Comparison of ENCODE assay signal across 8 cellular contexts in the genomic region with DNA sequence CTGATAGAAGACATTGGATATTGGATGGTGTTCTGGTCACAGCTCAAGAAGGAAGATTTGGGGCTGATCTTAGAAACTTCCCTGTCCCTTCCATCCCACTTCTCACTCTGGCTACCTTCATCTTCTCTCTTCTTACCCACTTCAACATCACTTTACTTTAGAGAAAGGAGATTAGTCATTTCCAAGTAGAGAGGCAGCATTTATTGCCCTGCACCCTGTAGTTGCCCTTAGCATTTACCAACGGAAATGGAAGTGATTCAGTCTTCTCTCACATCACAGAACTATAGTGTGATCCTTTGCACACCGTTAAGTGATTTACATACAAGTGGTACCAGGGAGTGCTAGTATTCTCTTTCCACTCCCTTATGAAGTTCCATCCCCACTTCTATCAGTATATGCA. TPM values are rescaled to one million over a fixed set of nuclear protein-coding genes. Genes with fewer than 3 reads are reported as not detected.
DNase-seq lines count a peak whose midpoint lies in the region; ATAC-seq and TF ChIP-seq lines count a peak whose summit lies in the region.

No MANE protein-coding gene starts in this region.

- no peaks in the 10 kb centered on the region for H3K9me3 ChIP-seq in Loucy (ENCODE audit: insufficient read depth, low read depth, low read length)
- no peaks in the 10 kb centered on the region for H3K9me3 ChIP-seq in body of pancreas
- H3K9me3 ChIP-seq in osteoblast (ENCODE audit: low read depth, low read length) = no peaks in the 10 kb centered on the region

- H3K27ac ChIP-seq in body of pancreas (peak overlapping the region; percentile 63 to 89 (median 72)), osteoblast (ENCODE audit: low read depth, low read length) (peak overlapping the region; percentile 91)

- H3K36me3 ChIP-seq in Loucy (ENCODE audit: insufficient read depth, low read length) (no peaks in the 10 kb centered on the region), body of pancreas (replicated peaks in 1 of 2; ENCODE audit: insufficient read depth in 1 of 2, low read depth in 2 of 2) (no peaks in the 10 kb centered on the region), osteoblast (ENCODE audit: insufficient read depth, low read length) (no peaks in the 10 kb centered on the region)

- H3K4me1 ChIP-seq in Loucy (ENCODE audit: insufficient read depth, low read length, poor library complexity, severe bottlenecking) (peaks cover 24% of the 10 kb centered on the region), body of pancreas (peaks cover 54% of the 10 kb centered on the region), osteoblast (ENCODE audit: insufficient read depth, low read length) (peaks cover 35% of the 10 kb centered on the region)

- H3K79me2 ChIP-seq in Loucy (ENCODE audit: insufficient read depth, low read length) (no peaks in the 10 kb centered on the region), osteoblast (ENCODE audit: insufficient read depth, low read length) (no peaks in the 10 kb centered on the region)

- DNase-seq in body of pancreas (no peak), osteoblast (ENCODE audit: insufficient read length, low spot score, missing footprints) (no peak), HEK293T (ENCODE audit: extremely low spot score) (no peak), GM19240 (ENCODE audit: insufficient read length, low spot score) (no peak), DMS 273 treated with DMSO at 0.1 percent for 48 hours (lab: John Stamatoyannopoulos, UW) (no peak)

- H3F3A ChIP-seq in Loucy (ENCODE audit: low read depth) = no peaks in the 10 kb centered on the region; the same call in 1 of the 2 replicates

- no peak for TF ChIP-seq POLR2A in body of pancreas (IDR thresholded peaks at IDR 0.05)

- TF ChIP-seq CTCF in Loucy (conservative IDR thresholded peaks at IDR 0.05; ENCODE audit: low read length) (no peak), body of pancreas (IDR thresholded peaks at IDR 0.05) (no peak), osteoblast (IDR thresholded peaks at IDR 0.05; ENCODE audit: extremely low read depth, low read depth, low read length) (no peak)

- no peaks in the 10 kb centered on the region for H3K27me3 ChIP-seq in Loucy (ENCODE audit: insufficient read depth, low read length, poor library complexity, severe bottlenecking)
- no peaks in the 10 kb centered on the region for H3K27me3 ChIP-seq in body of pancreas
- H3K27me3 ChIP-seq in osteoblast (ENCODE audit: insufficient read depth, low read length) = no peaks in the 10 kb centered on the region

- peak overlapping the region; percentile 36 for H3K4me2 ChIP-seq in Loucy (ENCODE audit: low read depth, low read length, poor library complexity, severe bottlenecking)
- peak overlapping the region; percentile 59 for H3K4me2 ChIP-seq in osteoblast (ENCODE audit: insufficient read depth, low read length)

- H3K9ac ChIP-seq in Loucy (ENCODE audit: low read depth, low read length, poor library complexity, severe bottlenecking) = no peak overlapping the region

- ATAC-seq in GM19023 (IDR thresholded peaks at IDR 0.05; ENCODE audit: unreplicated experiment) = peak; percentile 27
- ATAC-seq in body of pancreas = no peak
- ATAC-seq in GM18502 (IDR thresholded peaks at IDR 0.05; ENCODE audit: poor library complexity, unreplicated experiment) = no peak

- 60 to 71% methylated on average over 2 of the region's 2 CpGs for WGBS in body of pancreas, 2 donors

- intact Hi-C loops in body of pancreas (cut with DNase I) = no loop called here

- no peaks in the 10 kb centered on the region for H4K20me1 ChIP-seq in Loucy (ENCODE audit: insufficient read depth, low read length, poor library complexity, severe bottlenecking)
- no peaks in the 10 kb centered on the region for H4K20me1 ChIP-seq in osteoblast (ENCODE audit: insufficient read depth, low read length)

- CTCF ChIA-PET in HEK293T (lab: Yijun Ruan, JAX) = no interaction called here

- H3K4me3 ChIP-seq in Loucy (ENCODE audit: low read length, poor library complexity, severe bottlenecking) = no peak overlapping the region
- H3K4me3 ChIP-seq in body of pancreas = no peak overlapping the region
- H3K4me3 ChIP-seq in osteoblast (ENCODE audit: insufficient read depth, low read length) = no peak overlapping the region

- no peak overlapping the region for H2AFZ ChIP-seq in Loucy (ENCODE audit: low read length)
- H2AFZ ChIP-seq in osteoblast (ENCODE audit: low read length) = no peak overlapping the region

- POLR2A ChIA-PET in HEK293T (lab: Yijun Ruan, JAX) = no interaction called here

- no peaks in the 10 kb centered on the region for H3K9me2 ChIP-seq in Loucy (replicated peaks; ENCODE audit: low read depth, low read length)

TF ChIP-seq in HEK293T, 16 proteins besides CTCF, POLR2A, EP300 and RAD21:
- TF ChIP-seq L3MBTL2 (conservative IDR thresholded peaks at IDR 0.05) = no peak
- TF ChIP-seq NFRKB (IDR thresholded peaks at IDR 0.05) = no peak
- no peak for TF ChIP-seq LEF1 (IDR thresholded peaks at IDR 0.05; ENCODE audit: borderline replicate concordance)
- no peak for TF ChIP-seq BHLHE40 (IDR thresholded peaks at IDR 0.05; ENCODE audit: borderline replicate concordance)
- TF ChIP-seq FOXA1 (IDR thresholded peaks at IDR 0.05) = no peak
- TF ChIP-seq CTBP1 (IDR thresholded peaks at IDR 0.05; ENCODE audit: borderline replicate concordance) = no peak
- TF ChIP-seq ELF4 (IDR thresholded peaks at IDR 0.05) = no peak

RNA-seq across cellular contexts. Expression of a gene that starts 52.4 kb away (rescaled TPM):
- total RNA-seq in body of pancreas (10 to 100 TPM; 11.9 to 22.4 TPM), osteoblast (111 and 136 TPM in 2 replicates)
